In the genomic region with DNA sequence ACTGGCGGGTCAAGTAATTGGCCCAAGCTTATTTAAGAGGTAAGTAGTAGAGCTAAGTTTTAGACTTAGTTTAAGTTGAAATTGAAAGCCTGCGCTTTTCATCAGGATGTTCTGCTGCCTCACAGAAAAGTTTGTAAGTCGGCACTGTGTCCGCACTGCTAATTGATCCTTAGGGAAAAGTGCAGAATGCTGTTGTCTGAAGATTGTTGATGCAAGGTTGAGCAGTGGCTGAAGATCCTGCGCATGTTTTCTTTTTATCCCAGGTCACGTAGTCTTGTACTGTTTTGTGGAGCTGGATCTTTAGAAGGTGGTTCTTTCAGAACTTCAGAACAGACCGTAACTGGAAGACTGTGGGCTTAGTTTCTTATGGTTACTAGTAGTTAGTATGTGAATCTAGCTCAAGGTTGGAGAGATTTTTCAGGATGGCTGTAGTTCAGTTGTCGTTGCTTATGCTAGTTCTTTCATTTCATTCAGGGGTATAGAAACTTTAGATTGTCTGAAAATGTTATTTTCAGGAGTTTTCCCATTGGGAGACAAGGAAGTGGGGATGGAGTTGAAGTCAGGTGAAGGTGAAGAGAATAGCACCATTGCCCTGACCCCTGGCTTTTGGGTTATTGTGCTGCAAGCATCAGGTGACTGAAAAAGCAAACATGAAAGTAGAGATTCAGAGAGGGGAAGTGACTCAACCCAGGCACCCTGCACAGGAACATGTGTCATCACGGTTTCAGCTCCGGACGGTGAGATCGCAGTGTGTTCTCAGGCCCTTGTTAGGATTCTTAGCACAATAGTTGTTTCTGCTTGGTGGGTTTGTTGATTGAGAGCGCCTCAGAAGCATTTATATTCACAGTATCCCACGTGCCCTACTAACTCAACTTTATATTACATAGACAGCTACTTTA, we compare ENCODE assay signal across 1 cellular context.
TF ChIP-seq lines count a peak whose summit lies in the region.

No MANE protein-coding gene starts in this region.

TF ChIP-seq in HepG2, 621 proteins besides CTCF, POLR2A, EP300 and RAD21 (continued from another document and continues in another):
- TF ChIP-seq TBX3 (IDR thresholded peaks at IDR 0.05; ENCODE audit: borderline replicate concordance) (peak; percentile 47; the same call in 1 of the 2 replicates), ZNF549 (CRISPR knock-in tag; IDR thresholded peaks at IDR 0.05) (no peak), MED1 (CRISPR knock-in tag; IDR thresholded peaks at IDR 0.05) (peak; percentile 82), FOSL2 (CRISPR knock-in tag; IDR thresholded peaks at IDR 0.05) (peak; percentile 98), PPARG (CRISPR knock-in tag; conservative IDR thresholded peaks at IDR 0.05) (peak; percentile 50), ZNF12 (CRISPR knock-in tag; IDR thresholded peaks at IDR 0.05) (peak; percentile 58; the same call in 1 of the 2 replicates), BCL6 (CRISPR knock-in tag; IDR thresholded peaks at IDR 0.05) (peak; percentile 56), GABPB1 (CRISPR knock-in tag; IDR thresholded peaks at IDR 0.05) (peak; percentile 63), ZNF337 (CRISPR knock-in tag; IDR thresholded peaks at IDR 0.05; ENCODE audit: borderline replicate concordance, low read depth) (no peak), MBD4 (IDR thresholded peaks at IDR 0.05; ENCODE audit: borderline replicate concordance, low read length) (no peak), ZNF768 (CRISPR knock-in tag; IDR thresholded peaks at IDR 0.05) (peak; percentile 57; the same call in 1 of the 2 replicates), KAT8 (CRISPR knock-in tag; IDR thresholded peaks at IDR 0.05) (peak; percentile 77), CREB1 (IDR thresholded peaks at IDR 0.05) (0 out of 2 replicates have a peak, but pooled peaks have one; percentile 5), CREB1 (CRISPR knock-in tag; IDR thresholded peaks at IDR 0.05) (peak; percentile 66), ZNF609 (CRISPR knock-in tag; IDR thresholded peaks at IDR 0.05; ENCODE audit: borderline replicate concordance) (peak; percentile 48; the same call in 1 of the 2 replicates), RXRA (CRISPR knock-in tag; IDR thresholded peaks at IDR 0.05) (peak; percentile 94; the same call in 1 of the 2 replicates), PHF5A (CRISPR knock-in tag; IDR thresholded peaks at IDR 0.05; ENCODE audit: low read depth, unreplicated experiment) (no peak), SIN3B (IDR thresholded peaks at IDR 0.05; ENCODE audit: low read length) (no peak), ZNF543 (CRISPR knock-in tag; IDR thresholded peaks at IDR 0.05) (no peak), ZNF800 (CRISPR knock-in tag; IDR thresholded peaks at IDR 0.05) (no peak), DNMT3B (CRISPR knock-in tag; conservative IDR thresholded peaks at IDR 0.05) (peak; percentile 12; the same call in 1 of the 2 replicates), FOXP4 (CRISPR knock-in tag; IDR thresholded peaks at IDR 0.05) (peak; percentile 74), FOXK2 (IDR thresholded peaks at IDR 0.05) (no peak), ZNF619 (CRISPR knock-in tag; IDR thresholded peaks at IDR 0.05) (no peak), ZNF652 (CRISPR knock-in tag; IDR thresholded peaks at IDR 0.05; ENCODE audit: borderline replicate concordance, low read depth) (no peak), BHLHE40 (IDR thresholded peaks at IDR 0.05; ENCODE audit: low read length) (peak; percentile 79), GZF1 (CRISPR knock-in tag; IDR thresholded peaks at IDR 0.05) (no peak), ZC3H13 (CRISPR knock-in tag; IDR thresholded peaks at IDR 0.05) (no peak), RELA (CRISPR knock-in tag; IDR thresholded peaks at IDR 0.05) (no peak), DPF2 (CRISPR knock-in tag; IDR thresholded peaks at IDR 0.05; ENCODE audit: borderline replicate concordance, low read depth) (0 out of 2 replicates have a peak, but pooled peaks have one; percentile 58)
- TF ChIP-seq, protein P1, sequence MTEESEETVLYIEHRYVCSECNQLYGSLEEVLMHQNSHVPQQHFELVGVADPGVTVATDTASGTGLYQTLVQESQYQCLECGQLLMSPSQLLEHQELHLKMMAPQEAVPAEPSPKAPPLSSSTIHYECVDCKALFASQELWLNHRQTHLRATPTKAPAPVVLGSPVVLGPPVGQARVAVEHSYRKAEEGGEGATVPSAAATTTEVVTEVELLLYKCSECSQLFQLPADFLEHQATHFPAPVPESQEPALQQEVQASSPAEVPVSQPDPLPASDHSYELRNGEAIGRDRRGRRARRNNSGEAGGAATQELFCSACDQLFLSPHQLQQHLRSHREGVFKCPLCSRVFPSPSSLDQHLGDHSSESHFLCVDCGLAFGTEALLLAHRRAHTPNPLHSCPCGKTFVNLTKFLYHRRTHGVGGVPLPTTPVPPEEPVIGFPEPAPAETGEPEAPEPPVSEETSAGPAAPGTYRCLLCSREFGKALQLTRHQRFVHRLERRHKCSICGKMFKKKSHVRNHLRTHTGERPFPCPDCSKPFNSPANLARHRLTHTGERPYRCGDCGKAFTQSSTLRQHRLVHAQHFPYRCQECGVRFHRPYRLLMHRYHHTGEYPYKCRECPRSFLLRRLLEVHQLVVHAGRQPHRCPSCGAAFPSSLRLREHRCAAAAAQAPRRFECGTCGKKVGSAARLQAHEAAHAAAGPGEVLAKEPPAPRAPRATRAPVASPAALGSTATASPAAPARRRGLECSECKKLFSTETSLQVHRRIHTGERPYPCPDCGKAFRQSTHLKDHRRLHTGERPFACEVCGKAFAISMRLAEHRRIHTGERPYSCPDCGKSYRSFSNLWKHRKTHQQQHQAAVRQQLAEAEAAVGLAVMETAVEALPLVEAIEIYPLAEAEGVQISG (CRISPR knock-in tag; IDR thresholded peaks at IDR 0.05) = 0 out of 2 replicates have a peak, but pooled peaks have one; percentile 21
- TF ChIP-seq, protein P2, sequence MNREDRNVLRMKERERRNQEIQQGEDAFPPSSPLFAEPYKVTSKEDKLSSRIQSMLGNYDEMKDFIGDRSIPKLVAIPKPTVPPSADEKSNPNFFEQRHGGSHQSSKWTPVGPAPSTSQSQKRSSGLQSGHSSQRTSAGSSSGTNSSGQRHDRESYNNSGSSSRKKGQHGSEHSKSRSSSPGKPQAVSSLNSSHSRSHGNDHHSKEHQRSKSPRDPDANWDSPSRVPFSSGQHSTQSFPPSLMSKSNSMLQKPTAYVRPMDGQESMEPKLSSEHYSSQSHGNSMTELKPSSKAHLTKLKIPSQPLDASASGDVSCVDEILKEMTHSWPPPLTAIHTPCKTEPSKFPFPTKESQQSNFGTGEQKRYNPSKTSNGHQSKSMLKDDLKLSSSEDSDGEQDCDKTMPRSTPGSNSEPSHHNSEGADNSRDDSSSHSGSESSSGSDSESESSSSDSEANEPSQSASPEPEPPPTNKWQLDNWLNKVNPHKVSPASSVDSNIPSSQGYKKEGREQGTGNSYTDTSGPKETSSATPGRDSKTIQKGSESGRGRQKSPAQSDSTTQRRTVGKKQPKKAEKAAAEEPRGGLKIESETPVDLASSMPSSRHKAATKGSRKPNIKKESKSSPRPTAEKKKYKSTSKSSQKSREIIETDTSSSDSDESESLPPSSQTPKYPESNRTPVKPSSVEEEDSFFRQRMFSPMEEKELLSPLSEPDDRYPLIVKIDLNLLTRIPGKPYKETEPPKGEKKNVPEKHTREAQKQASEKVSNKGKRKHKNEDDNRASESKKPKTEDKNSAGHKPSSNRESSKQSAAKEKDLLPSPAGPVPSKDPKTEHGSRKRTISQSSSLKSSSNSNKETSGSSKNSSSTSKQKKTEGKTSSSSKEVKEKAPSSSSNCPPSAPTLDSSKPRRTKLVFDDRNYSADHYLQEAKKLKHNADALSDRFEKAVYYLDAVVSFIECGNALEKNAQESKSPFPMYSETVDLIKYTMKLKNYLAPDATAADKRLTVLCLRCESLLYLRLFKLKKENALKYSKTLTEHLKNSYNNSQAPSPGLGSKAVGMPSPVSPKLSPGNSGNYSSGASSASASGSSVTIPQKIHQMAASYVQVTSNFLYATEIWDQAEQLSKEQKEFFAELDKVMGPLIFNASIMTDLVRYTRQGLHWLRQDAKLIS (CRISPR knock-in tag; IDR thresholded peaks at IDR 0.05) = 0 out of 2 replicates have a peak, but pooled peaks have one; percentile 56
- TF ChIP-seq, protein P3, sequence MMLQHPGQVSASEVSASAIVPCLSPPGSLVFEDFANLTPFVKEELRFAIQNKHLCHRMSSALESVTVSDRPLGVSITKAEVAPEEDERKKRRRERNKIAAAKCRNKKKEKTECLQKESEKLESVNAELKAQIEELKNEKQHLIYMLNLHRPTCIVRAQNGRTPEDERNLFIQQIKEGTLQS (CRISPR knock-in tag; IDR thresholded peaks at IDR 0.05) = peak; percentile 87
- TF ChIP-seq, protein P4, sequence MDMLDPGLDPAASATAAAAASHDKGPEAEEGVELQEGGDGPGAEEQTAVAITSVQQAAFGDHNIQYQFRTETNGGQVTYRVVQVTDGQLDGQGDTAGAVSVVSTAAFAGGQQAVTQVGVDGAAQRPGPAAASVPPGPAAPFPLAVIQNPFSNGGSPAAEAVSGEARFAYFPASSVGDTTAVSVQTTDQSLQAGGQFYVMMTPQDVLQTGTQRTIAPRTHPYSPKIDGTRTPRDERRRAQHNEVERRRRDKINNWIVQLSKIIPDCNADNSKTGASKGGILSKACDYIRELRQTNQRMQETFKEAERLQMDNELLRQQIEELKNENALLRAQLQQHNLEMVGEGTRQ (IDR thresholded peaks at IDR 0.05; ENCODE audit: low read depth, low read length) = peak; percentile 79
- TF ChIP-seq, protein P4 (CRISPR knock-in tag; IDR thresholded peaks at IDR 0.05; ENCODE audit: borderline replicate concordance) = peak; percentile 82; the same call in 1 of the 2 replicates
- TF ChIP-seq, protein P5, sequence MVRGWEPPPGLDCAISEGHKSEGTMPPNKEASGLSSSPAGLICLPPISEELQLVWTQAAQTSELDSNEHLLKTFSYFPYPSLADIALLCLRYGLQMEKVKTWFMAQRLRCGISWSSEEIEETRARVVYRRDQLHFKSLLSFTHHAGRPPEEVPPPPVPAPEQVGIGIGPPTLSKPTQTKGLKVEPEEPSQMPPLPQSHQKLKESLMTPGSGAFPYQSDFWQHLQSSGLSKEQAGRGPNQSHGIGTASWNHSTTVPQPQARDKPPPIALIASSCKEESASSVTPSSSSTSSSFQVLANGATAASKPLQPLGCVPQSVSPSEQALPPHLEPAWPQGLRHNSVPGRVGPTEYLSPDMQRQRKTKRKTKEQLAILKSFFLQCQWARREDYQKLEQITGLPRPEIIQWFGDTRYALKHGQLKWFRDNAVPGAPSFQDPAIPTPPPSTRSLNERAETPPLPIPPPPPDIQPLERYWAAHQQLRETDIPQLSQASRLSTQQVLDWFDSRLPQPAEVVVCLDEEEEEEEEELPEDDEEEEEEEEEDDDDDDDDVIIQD (CRISPR knock-in tag; IDR thresholded peaks at IDR 0.05; ENCODE audit: low read depth) = peak; percentile 98
